Comparison of ENCODE assay signal across 30 cellular contexts in the genomic region with DNA sequence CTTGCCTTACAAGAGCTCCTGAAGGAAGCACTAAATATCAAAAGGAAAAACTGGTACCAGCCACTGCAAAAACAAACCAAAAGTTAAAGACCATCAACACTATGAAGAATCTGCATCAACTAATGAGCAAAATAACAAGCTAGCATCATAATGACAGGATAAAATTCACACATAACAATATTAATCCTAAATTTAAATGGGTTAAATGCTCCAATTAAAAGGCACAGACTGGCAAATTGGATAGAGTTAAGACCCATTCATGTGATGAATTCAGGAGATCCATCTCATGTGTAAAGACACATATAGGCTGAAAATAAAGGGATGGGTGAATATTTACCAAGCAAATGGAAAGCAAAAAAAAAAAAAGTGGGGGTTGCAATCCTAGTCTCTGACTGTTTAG.
"Had no signal": no experiment of that assay in that cellular context is flagged by ENCODE, and none has a peak within 500 bp of the region (broad histone marks: within the 10 kb centered on the region; RNA-seq: fewer than 3 reads in every experiment).

No MANE protein-coding gene starts in this region.

- H3K27me3 Mint-ChIP-seq: dendritic cell treated with granulocyte-macrophage colony-stimulating factor and Interleukin-4, amounts not matched to agents 40 ng/mL and 50 ng/mL, for 4 days; effector memory CD8-positive, alpha-beta T cell had no signal

- H3K9me3 ChIP-seq: colonic mucosa, esophagus muscularis mucosa, esophagus squamous epithelium, gastrocnemius medialis, gastroesophageal sphincter had no signal

- ATAC-seq: effector memory CD8-positive, alpha-beta T cell; esophagus mucosa; foreskin keratinocyte; gastrocnemius medialis; gastroesophageal sphincter; heart left ventricle; heart right ventricle had no signal

- H3K9me3 Mint-ChIP-seq: effector memory CD8-positive, alpha-beta T cell had no signal

- H3K27ac Mint-ChIP-seq: dendritic cell treated with granulocyte-macrophage colony-stimulating factor and Interleukin-4, amounts not matched to agents 40 ng/mL and 50 ng/mL, for 4 days; endodermal cell had no signal

- H3K4me1 ChIP-seq: colonic mucosa, foreskin keratinocyte, gastroesophageal sphincter had no signal

- H3K4me2 ChIP-seq: hepatocyte had no signal

- H3K27ac ChIP-seq: colonic mucosa, coronary artery, dorsolateral prefrontal cortex, epithelial cell of prostate, esophagus muscularis mucosa, esophagus squamous epithelium, foreskin keratinocyte, gastrocnemius medialis, gastroesophageal sphincter, heart left ventricle, heart right ventricle, hepatocyte had no signal

- DNase-seq: colonic mucosa; cortex of kidney; dermis blood vessel endothelial cell; dorsolateral prefrontal cortex; effector CD4-positive, alpha-beta T cell; effector CD8-positive, alpha-beta T cell; effector memory CD4-positive, alpha-beta T cell; effector memory CD8-positive, alpha-beta T cell; endodermal cell; erythroblast; esophagus squamous epithelium; foreskin fibroblast; foreskin keratinocyte; foreskin melanocyte; gastrocnemius medialis; glutamatergic neuron; head of caudate nucleus; heart left ventricle; heart right ventricle had no signal

- H3K4me3 Mint-ChIP-seq: dendritic cell treated with granulocyte-macrophage colony-stimulating factor and Interleukin-4, amounts not matched to agents 40 ng/mL and 50 ng/mL, for 4 days; effector memory CD8-positive, alpha-beta T cell; endodermal cell had no signal

- FAIRE-seq: colon, endometrium, endothelial cell of umbilical vein, frontal cortex had no signal

- H2AFZ ChIP-seq: hepatocyte had no signal

- H3K4me3 ChIP-seq: colonic mucosa, coronary artery, dorsolateral prefrontal cortex, esophagus muscularis mucosa, esophagus squamous epithelium, gastrocnemius medialis, gastroesophageal sphincter, heart left ventricle, heart right ventricle, hepatocyte had no signal

- H3K27me3 ChIP-seq: colonic mucosa, dorsolateral prefrontal cortex, esophagus muscularis mucosa, esophagus squamous epithelium, foreskin keratinocyte, gastrocnemius medialis, gastroesophageal sphincter, heart left ventricle, heart right ventricle, hepatocyte had no signal

- H3K36me3 ChIP-seq: colonic mucosa, gastrocnemius medialis had no signal
